In the genomic region with DNA sequence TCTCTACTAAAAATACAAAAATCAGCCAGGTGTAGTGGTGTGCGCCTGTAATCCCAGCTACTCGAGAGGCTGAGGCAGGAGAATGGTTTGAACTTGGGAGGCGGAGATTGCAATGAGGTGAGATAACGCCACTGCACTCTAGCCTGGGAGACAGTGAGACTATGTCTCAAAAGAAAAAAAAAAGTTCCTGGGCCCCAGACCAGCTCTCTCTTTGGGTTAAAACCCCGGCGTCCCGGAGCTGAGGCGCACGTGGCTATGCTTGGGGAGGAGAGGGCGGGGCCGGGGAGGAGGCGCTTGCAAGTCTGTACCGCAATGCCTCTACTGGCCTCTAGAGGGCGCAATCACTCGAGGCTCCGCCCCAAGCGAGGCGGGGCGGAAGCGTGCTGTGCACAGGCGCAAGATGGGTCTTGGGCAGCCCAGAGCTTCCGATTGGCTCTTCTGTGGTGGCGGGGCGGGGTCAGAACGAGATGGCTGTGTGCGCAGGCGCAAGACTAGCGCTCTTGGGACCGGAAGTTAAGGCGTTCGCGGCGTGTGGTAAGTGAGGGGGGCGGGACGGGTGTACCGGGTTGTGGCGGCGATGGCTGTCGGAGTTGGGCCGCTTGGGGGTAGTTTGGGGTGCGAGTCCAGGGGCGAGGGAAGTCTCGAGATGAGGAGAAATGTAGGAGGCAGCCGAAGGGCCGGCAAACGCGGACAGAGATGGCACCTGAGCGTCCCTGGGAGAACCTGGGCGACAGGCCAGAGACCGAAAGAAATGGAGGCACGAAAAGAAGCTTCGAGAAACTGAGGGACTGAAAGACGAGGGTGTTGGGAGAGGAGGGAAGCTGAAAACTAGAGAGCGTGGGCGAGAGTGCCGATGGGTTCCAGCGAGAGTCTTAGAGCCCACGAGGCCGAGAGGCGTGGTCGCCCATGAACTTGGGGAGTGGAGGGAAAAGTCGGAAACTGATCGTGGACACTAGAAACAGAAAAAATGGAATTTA, we compare ENCODE assay signal across 8 cellular contexts. TPM values are rescaled to one million over a fixed set of nuclear protein-coding genes. Genes with fewer than 3 reads are reported as not detected.
DNase-seq lines count a peak whose midpoint lies in the region; ATAC-seq lines count a peak whose summit lies in the region.

A gene with protein sequence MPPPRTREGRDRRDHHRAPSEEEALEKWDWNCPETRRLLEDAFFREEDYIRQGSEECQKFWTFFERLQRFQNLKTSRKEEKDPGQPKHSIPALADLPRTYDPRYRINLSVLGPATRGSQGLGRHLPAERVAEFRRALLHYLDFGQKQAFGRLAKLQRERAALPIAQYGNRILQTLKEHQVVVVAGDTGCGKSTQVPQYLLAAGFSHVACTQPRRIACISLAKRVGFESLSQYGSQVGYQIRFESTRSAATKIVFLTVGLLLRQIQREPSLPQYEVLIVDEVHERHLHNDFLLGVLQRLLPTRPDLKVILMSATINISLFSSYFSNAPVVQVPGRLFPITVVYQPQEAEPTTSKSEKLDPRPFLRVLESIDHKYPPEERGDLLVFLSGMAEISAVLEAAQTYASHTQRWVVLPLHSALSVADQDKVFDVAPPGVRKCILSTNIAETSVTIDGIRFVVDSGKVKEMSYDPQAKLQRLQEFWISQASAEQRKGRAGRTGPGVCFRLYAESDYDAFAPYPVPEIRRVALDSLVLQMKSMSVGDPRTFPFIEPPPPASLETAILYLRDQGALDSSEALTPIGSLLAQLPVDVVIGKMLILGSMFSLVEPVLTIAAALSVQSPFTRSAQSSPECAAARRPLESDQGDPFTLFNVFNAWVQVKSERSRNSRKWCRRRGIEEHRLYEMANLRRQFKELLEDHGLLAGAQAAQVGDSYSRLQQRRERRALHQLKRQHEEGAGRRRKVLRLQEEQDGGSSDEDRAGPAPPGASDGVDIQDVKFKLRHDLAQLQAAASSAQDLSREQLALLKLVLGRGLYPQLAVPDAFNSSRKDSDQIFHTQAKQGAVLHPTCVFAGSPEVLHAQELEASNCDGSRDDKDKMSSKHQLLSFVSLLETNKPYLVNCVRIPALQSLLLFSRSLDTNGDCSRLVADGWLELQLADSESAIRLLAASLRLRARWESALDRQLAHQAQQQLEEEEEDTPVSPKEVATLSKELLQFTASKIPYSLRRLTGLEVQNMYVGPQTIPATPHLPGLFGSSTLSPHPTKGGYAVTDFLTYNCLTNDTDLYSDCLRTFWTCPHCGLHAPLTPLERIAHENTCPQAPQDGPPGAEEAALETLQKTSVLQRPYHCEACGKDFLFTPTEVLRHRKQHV (plus strand): TSS at position 497 of the 977 bp plus-strand sequence. CDS start 3,716 bp downstream, outside the sequence.

- peak; percentile 83 for ATAC-seq in GM19468 (IDR thresholded peaks at IDR 0.05; ENCODE audit: extremely low read depth, unreplicated experiment)

- DNase-seq in COLO829 (ENCODE audit: low spot score) (peak; percentile 100), HT-29 (ENCODE audit: low spot score) (peak; percentile 100), lung microvascular endothelial cell (ENCODE audit: low read depth in 2 of 2) (peak; percentile 100)
- peak; percentile 97 for DNase-seq in NK-92 treated with Interleukin-12 subunit alpha and Interleukin-12 subunit beta, amount 100 ng/mL, for 24 hours (lab: John Stamatoyannopoulos, UW)
- DNase-seq in activated CD8-positive, alpha-beta memory T cell treated with anti-CD3 and anti-CD28 coated beads for 24 hours, result peak; percentile 99
- DNase-seq in effector CD8-positive, alpha-beta T cell (lab: John Stamatoyannopoulos, UW), result peak; percentile 98
- DNase-seq in stimulated activated CD4-positive, alpha-beta T cell treated with anti-CD3 and anti-CD28 coated beads, TNF-alpha, amount 100 ng/mL, for 48 hours (ENCODE audit: low read depth in 3 of 3), result peak; percentile 96 to 99 (median 98)

RNA-seq across cellular contexts. Expression of the gene that starts here (rescaled TPM):
- total RNA-seq in HT-29 (2014; rRNA removed; shearing (Covaris generic)), result 85.4 and 88.4 TPM in 2 replicates
- total RNA-seq in lung microvascular endothelial cell, result 4.1 and 5.2 TPM in 2 replicates

Comparison
In these comparisons a context has a peak if more than half of its experiments do, and no peak if none do; other contexts are left out.
1. Peak in every context shown above with its lines: DNase-seq and ATAC-seq.
2. RNA of the gene that starts here (total RNA-seq): 85.4 to 88.4 TPM in HT-29; 4.1 to 5.2 TPM in lung microvascular endothelial cell; every median in the first group is over 10 times any median in the second.